ENCODE assay signal across 8 cellular contexts in the genomic region with DNA sequence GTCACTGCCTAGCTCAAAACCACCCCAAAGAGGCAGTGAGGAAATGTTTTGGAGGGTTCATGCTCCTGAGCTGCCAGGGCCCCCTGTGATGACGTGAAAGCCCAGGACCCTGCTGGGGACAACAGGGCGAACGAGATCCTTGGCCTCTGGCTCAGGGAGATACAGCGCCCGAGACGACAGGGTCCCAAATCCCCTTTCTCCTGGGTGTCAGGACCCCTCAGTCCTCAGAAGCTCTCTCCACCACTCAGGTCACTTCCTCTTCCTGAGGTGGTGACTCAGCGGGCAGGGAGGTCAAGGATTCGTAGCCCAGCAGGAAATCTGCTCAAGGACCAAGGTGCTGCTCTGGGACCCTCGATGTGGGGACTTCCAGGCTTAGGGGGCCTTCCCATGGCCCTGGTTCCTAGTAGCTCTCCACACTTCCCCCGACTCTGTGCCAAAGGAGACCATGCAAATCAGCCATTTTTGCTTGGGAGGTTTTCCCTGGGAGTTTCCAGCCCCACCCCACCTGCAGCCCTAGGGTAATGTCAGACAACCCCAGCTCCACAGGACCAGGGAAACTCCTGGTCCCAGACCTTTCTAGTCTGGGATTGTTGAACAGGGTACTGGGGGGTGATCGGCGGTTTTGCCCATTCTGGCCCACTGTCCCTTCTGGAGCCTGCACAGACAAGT. TPM values are rescaled to one million over a fixed set of nuclear protein-coding genes. Genes with fewer than 3 reads are reported as not detected.
DNase-seq lines count a peak whose midpoint lies in the region; ATAC-seq and TF ChIP-seq lines count a peak whose summit lies in the region.

No MANE protein-coding gene starts in this region.

- no peak for ATAC-seq in GM18868 (IDR thresholded peaks at IDR 0.05; ENCODE audit: unreplicated experiment)
- ATAC-seq in HG03280 (IDR thresholded peaks at IDR 0.05; ENCODE audit: unreplicated experiment): no peak

- H3K36me3 ChIP-seq in mucosa of rectum (ENCODE audit: control insufficient read depth in 2 of 2, insufficient read depth in 2 of 2, low read length in 2 of 2): peaks cover 3 to 4% of the 10 kb centered on the region in 2 donors

- no peak overlapping the region; the same call in 1 of the 2 replicates for H3K4me3 ChIP-seq in AG04450 (ENCODE audit: low read depth, low read length)
- peak overlapping the region; percentile 15 to 28 for H3K4me3 ChIP-seq in mucosa of rectum (ENCODE audit: low read length in 2 of 2)

- H3K27me3 ChIP-seq in AG04450 (ENCODE audit: control insufficient read depth, insufficient read depth, low read length) (no peaks in the 10 kb centered on the region), mucosa of rectum (ENCODE audit: control insufficient read depth in 2 of 2, insufficient read depth in 2 of 2, low read length in 2 of 2) (no peaks in the 10 kb centered on the region)

- H3K4me3 Mint-ChIP-seq in IgD-negative memory B cell: peak overlapping the region; percentile 49 to 88 (median 86)
- H3K4me3 Mint-ChIP-seq in brain: peak overlapping the region; percentile 37 to 78 (median 54)

- H3K36me3 Mint-ChIP-seq in IgD-negative memory B cell: no peaks in the 10 kb centered on the region
- H3K36me3 Mint-ChIP-seq in brain: no peaks in the 10 kb centered on the region

- H3K27ac Mint-ChIP-seq in IgD-negative memory B cell: peak overlapping the region; percentile 94 to 98 (median 98)
- H3K27ac Mint-ChIP-seq in brain: peak overlapping the region; percentile 95 to 99 (median 97)

- H3K27ac ChIP-seq in AG04450 (ENCODE audit: low read depth, low read length) (peak overlapping the region; percentile 92), mucosa of rectum (ENCODE audit: low read depth in 2 of 2, low read length in 2 of 2) (peak overlapping the region; percentile 83 to 88)

- CTCF ChIA-PET in AG04450 (lab: Charles Lee): interaction anchor here (0.5 to 6.4 kb wide), 4 partner anchors 17 to 1806 kb away, joined by 3 to 76 read pairs (median 6); no protein-coding TSS in a partner anchor

- no peaks in the 10 kb centered on the region for H3K27me3 Mint-ChIP-seq in IgD-negative memory B cell
- no peaks in the 10 kb centered on the region for H3K27me3 Mint-ChIP-seq in brain

- POLR2A ChIA-PET in AG04450 (lab: Yijun Ruan, JAX): interaction anchor here (0.6 to 5.1 kb wide), 2 partner anchors 13 to 213 kb away, joined by 3 to 81 read pairs; a partner anchor contains a TSS

- H3K9ac ChIP-seq in mucosa of rectum (ENCODE audit: low read depth in 1 of 2, low read length in 2 of 2): peak overlapping the region; percentile 61

- no peak for TF ChIP-seq CTCF in AG04450 (IDR thresholded peaks at IDR 0.05; ENCODE audit: low read depth, low read length)
- no peak for TF ChIP-seq CTCF in brain (conservative IDR thresholded peaks at IDR 0.05)

- DNase-seq in AG04450 (ENCODE audit: low read depth, low spot score): no peak
- no peak for DNase-seq in stimulated activated CD4-positive, alpha-beta T cell treated with anti-CD3 and anti-CD28 coated beads, Interleukin-15, amount 100 ng/mL, for 24 hours
- DNase-seq in AML-193 (lab: John Stamatoyannopoulos, UW): no peak

- H3K9me3 Mint-ChIP-seq in IgD-negative memory B cell (no peaks in the 10 kb centered on the region), brain (no peaks in the 10 kb centered on the region)

- H3K9me3 ChIP-seq in AG04450 (ENCODE audit: control insufficient read depth, insufficient read depth, low read length) (no peaks in the 10 kb centered on the region; the same call in 1 of the 2 replicates), mucosa of rectum (ENCODE audit: control insufficient read depth in 2 of 2, low read length in 2 of 2) (no peaks in the 10 kb centered on the region)

- H3K4me1 ChIP-seq in mucosa of rectum (ENCODE audit: control insufficient read depth in 2 of 2, insufficient read depth in 2 of 2, low read length in 2 of 2): peaks cover 68 to 81% of the 10 kb centered on the region in 2 donors

- H3K4me1 Mint-ChIP-seq in IgD-negative memory B cell: peaks cover 36 to 52% (median 46%) of the 10 kb centered on the region in 3 donors
- H3K4me1 Mint-ChIP-seq in brain: peaks cover 92% of the 10 kb centered on the region

RNA-seq across cellular contexts. Expression of a gene that starts 12.8 kb away (rescaled TPM):
- polyA plus RNA-seq in AG04450 (2011; rRNA removed) (2.5 and 5.7 TPM in 2 replicates), IgD-negative memory B cell (2.8 TPM), brain (ENCODE audit: insufficient read depth, low read depth, low replicate concordance) (13.5 TPM)
- polyA minus RNA-seq in AG04450 (2011; rRNA and poly(A)+ RNA removed): 6.5 and 7.3 TPM in 2 replicates

RNA-seq across cellular contexts. Expression of a gene that starts 29.2 kb away (rescaled TPM):
- polyA plus RNA-seq in AG04450 (2011; rRNA removed): not detected in 2 replicates
- not detected in 2 replicates for polyA minus RNA-seq in AG04450 (2011; rRNA and poly(A)+ RNA removed)
- polyA plus RNA-seq in IgD-negative memory B cell: 93.4 TPM
- 0.07 TPM for polyA plus RNA-seq in brain (ENCODE audit: insufficient read depth, low read depth, low replicate concordance)

RNA-seq across cellular contexts. Expression of a gene that starts 43.2 kb away (rescaled TPM):
- polyA plus RNA-seq in AG04450 (2011; rRNA removed) (0.20 TPM in 1 of 2 replicates, not detected in the other), IgD-negative memory B cell (not detected), brain (ENCODE audit: insufficient read depth, low read depth, low replicate concordance) (3.0 TPM)
- not detected in 2 replicates for polyA minus RNA-seq in AG04450 (2011; rRNA and poly(A)+ RNA removed)

RNA-seq across cellular contexts. Expression of a gene that starts 58.7 kb away (rescaled TPM):
- polyA plus RNA-seq in AG04450 (2011; rRNA removed) (not detected in 2 replicates), IgD-negative memory B cell (not detected), brain (ENCODE audit: insufficient read depth, low read depth, low replicate concordance) (0.37 TPM)
- not detected in 2 replicates for polyA minus RNA-seq in AG04450 (2011; rRNA and poly(A)+ RNA removed)

Comparison
In these comparisons a context has a peak if more than half of its experiments do, and no peak if none do; other contexts are left out.
1. RNA of a gene that starts 29.2 kb away (polyA plus RNA-seq): 93.4 TPM in IgD-negative memory B cell (single experiment); 0.07 TPM in brain (single experiment) and not detected in AG04450; every median in the first group is over 10 times any median in the second.